ENCODE assay signal across 1 cellular context in the genomic region with DNA sequence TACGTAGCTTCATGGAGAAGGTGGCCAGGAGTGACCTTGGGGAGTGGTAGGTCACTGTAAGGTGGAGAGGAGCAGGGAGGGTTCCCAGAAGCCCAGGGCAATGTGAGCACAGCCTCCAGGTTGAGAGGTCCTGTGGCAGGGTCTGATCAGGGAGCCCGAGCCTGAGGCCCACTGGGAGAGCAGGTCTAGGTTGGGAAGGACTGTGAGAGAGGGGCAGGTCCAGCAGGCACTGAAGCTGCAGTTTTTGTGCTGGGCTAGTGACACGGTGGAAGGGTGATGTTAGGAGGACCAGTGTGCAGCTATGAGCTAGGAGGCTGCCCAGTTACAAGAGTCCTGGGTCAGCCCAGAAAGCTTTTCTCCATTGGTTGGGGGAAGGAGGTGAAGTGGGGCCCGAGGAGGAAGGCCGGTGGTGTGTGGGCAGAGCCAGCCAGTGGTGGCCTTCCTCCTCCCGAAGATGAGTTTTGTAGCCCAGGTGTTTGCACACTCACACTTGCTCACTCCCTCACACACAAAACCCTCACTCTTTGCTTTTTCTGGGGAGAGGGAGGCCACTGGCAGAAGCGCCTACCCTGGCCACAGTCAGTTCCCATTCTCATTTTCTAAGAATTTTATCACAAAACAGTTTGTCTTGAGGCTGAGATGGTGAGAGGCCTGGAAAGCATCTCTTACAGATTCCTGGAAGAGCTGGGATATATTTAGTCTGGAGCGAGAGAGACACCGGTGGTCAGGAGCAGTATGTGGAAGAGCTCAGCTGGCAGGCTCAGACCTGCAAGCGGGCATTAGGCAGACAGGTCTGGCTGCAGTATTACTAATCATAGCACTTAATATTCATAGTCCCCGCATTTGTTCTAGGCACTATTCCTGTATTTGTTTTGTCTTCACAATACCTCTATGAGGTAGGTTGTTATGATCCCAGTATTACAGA.
TF ChIP-seq lines count a peak whose summit lies in the region.

No MANE protein-coding gene starts in this region.

TF ChIP-seq in H1, 55 proteins besides CTCF, POLR2A, EP300 and RAD21:
- TF ChIP-seq CREB1 (IDR thresholded peaks at IDR 0.05): no peak
- no peak for TF ChIP-seq RFX5 (IDR thresholded peaks at IDR 0.05; ENCODE audit: borderline replicate concordance, low read depth, low read length)
- no peak for TF ChIP-seq MAFK (IDR thresholded peaks at IDR 0.05; ENCODE audit: low read depth, low read length)
- TF ChIP-seq NANOG (IDR thresholded peaks at IDR 0.05; ENCODE audit: insufficient read depth, low read depth, low read length, poor library complexity, severe bottlenecking): no peak
- no peak for TF ChIP-seq BACH1 (IDR thresholded peaks at IDR 0.05; ENCODE audit: low read length)
- no peak for TF ChIP-seq TAF7 (optimal IDR thresholded peaks at IDR 0.05; ENCODE audit: borderline replicate concordance, low read depth, low read length)
- TF ChIP-seq ASH2L (IDR thresholded peaks at IDR 0.05; ENCODE audit: low read length): no peak
- no peak for TF ChIP-seq SIRT6 (IDR thresholded peaks at IDR 0.05; ENCODE audit: low read length)
- no peak for TF ChIP-seq HDAC6 (IDR thresholded peaks at IDR 0.05; ENCODE audit: low read depth, low read length)
